Comparison of ENCODE assay signal across 8 cellular contexts in genomic region chr5:181204561-181205401, GRCh38. TPM values are rescaled to one million over a fixed set of nuclear protein-coding genes. Genes with fewer than 3 reads are reported as not detected.
DNase-seq lines count a peak whose midpoint lies in the region; ATAC-seq and TF ChIP-seq lines count a peak whose summit lies in the region.

Gene TRIM7, minus strand, starts transcription at chr5:181205196. Its CDS starts 86 bp downstream, at chr5:181205110.

- intact Hi-C loops in spleen (cut with DNase I; ENCODE audit: low total_unique reads), result no loop called here

- H3K27ac ChIP-seq in HL-60 (replicated peaks) (no peak within 1 kb of the TSS), spleen (peak within 1 kb of the TSS in 5 of 8 donors; percentile 33 to 83 (median 71))

- peak within 1 kb of the TSS; percentile 50 for H3K4me3 ChIP-seq in HL-60 (replicated peaks; ENCODE audit: insufficient read depth, low read length)
- peak within 1 kb of the TSS; percentile 71 for H3K4me3 ChIP-seq in iPS-18c (ENCODE audit: insufficient read depth, low read depth, low read length)
- H3K4me3 ChIP-seq in spleen, result peak within 1 kb of the TSS; percentile 58 to 89 (median 68)

- ATAC-seq in HG03378 (IDR thresholded peaks at IDR 0.05; ENCODE audit: unreplicated experiment) (no peak), GM21529 (IDR thresholded peaks at IDR 0.05; ENCODE audit: unreplicated experiment) (no peak)

- H3K36me3 ChIP-seq in spleen, result no peaks in the 10 kb centered on the region

- DNase-seq in 8988T (peak; percentile 78), HL-60 (ENCODE audit: low read depth in 1 of 2, low spot score in 1 of 2) (no peak), amniotic epithelial cell (ENCODE audit: low read depth) (peak; percentile 33), spleen (peak; percentile 86), T-helper 9 cell (no peak)

- H3K27me3 ChIP-seq in HL-60 (ENCODE audit: insufficient read depth, poor library complexity, severe bottlenecking) (peaks cover 13% of the 10 kb centered on the region), spleen (replicated peaks in 1 of 7) (peaks cover 0 to 40% (median 11%) of the 10 kb centered on the region in 7 donors)

- no peaks in the 10 kb centered on the region for H3K9me3 ChIP-seq in iPS-18c (ENCODE audit: control insufficient read depth, insufficient read depth, low read length)
- H3K9me3 ChIP-seq in spleen, result peaks cover 0 to 10% (median 0%) of the 10 kb centered on the region in 8 donors

- no peak for TF ChIP-seq CTCF in HL-60 (IDR thresholded peaks at IDR 0.05; ENCODE audit: insufficient read depth, low read length)
- TF ChIP-seq CTCF in spleen (IDR thresholded peaks at IDR 0.05 in 8 of 11, conservative IDR thresholded peaks at IDR 0.05 in 3 of 11), result no peak

- peaks cover 17 to 56% (median 48%) of the 10 kb centered on the region in 6 donors for H3K4me1 ChIP-seq in spleen

- WGBS in spleen, 5 donors, result 0 to 1% (median 1%) methylated on average over 16 to 102 of the region's 102 CpGs; no CpG with 5 or more reads in 1 of the 5 donors

- TF ChIP-seq POLR2A in spleen (IDR thresholded peaks at IDR 0.05), result no peak

RNA-seq across cellular contexts. Expression of gene TRIM7, which starts in this region (rescaled TPM):
- 1 to 10 TPM in 6 of 7 donors, under 1 TPM in 1; 0.81 to 3.9 (median 1.9) TPM for total RNA-seq in spleen
- 1 to 10 TPM; 1.0 to 1.3 (median 1.2) TPM for polyA plus RNA-seq in spleen

Comparison
In these comparisons a context has a peak if more than half of its experiments do, and no peak if none do; other contexts are left out.
1. DNase-seq: peak in 8988T (single experiment), amniotic epithelial cell (single experiment) and spleen (single experiment); none in HL-60 (0 of 2) and T-helper 9 cell (single experiment).
2. Peak in every context shown above with its lines, with median percentiles within 50 percentile points of each other: H3K4me3 ChIP-seq.